ENCODE assay signal across 8 cellular contexts in the genomic region with DNA sequence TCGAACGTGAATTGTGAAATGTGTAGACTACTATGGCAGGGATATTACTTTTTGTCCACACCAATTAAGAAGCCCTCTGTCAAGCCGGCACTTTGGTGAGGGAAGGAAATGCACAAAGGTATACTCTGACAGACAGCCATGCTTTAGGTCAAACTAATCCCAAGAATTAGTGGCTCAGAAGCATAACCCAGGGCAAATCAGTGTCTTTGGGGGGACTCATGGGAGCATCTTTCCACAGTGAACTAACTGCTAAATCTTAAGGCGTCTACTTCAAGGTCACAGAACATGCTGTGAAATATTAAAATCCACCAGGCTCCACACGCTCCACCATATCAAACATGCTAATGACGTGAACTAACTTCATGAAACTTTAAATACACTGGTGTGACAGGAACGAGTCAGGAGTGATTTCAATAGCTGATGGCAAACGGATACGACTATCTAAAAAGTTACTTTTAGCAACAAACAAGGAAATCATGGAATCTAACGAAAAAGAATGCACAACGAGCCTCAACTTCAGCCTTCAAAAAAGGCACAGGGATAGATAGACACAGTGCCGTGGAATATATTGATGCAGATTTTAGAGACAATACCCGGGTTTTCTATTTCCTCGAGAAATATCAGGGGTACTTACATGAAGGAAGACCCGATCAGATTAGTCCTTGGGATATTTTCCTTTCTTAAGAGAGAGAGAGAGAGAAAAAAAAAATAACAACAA. TPM values are rescaled to one million over a fixed set of nuclear protein-coding genes. Genes with fewer than 3 reads are reported as not detected.
DNase-seq lines count a peak whose midpoint lies in the region; TF ChIP-seq lines count a peak whose summit lies in the region.

No MANE protein-coding gene starts in this region.

- peak overlapping the region; percentile 71 for H3K27ac ChIP-seq in OCI-LY1 (ENCODE audit: low read depth, low read length, poor library complexity, severe bottlenecking)
- peak overlapping the region; percentile 81 for H3K27ac ChIP-seq in duodenal mucosa (ENCODE audit: low read depth, low read length)
- H3K27ac ChIP-seq in muscle layer of duodenum (ENCODE audit: low read length): peak overlapping the region; percentile 88
- no peak overlapping the region for H3K27ac ChIP-seq in RWPE1

- TF ChIP-seq CTCF in GM12865 (IDR thresholded peaks at IDR 0.05; ENCODE audit: insufficient read depth, low read depth, low read length, missing control alignments) (no peak), OCI-LY1 (IDR thresholded peaks at IDR 0.05; ENCODE audit: low read length) (no peak), RWPE1 (conservative IDR thresholded peaks at IDR 0.05; ENCODE audit: low read depth) (no peak)

- H3K9me2 ChIP-seq in OCI-LY1 (ENCODE audit: low read depth, low read length): no peaks in the 10 kb centered on the region

- H3K79me2 ChIP-seq in OCI-LY1 (ENCODE audit: insufficient read depth, low read length): peaks cover 54% of the 10 kb centered on the region

- peak overlapping the region; percentile 98 for H3K9ac ChIP-seq in OCI-LY1 (ENCODE audit: low read length)
- H3K9ac ChIP-seq in duodenal mucosa (ENCODE audit: low read depth in 1 of 2, low read length in 2 of 2): peak overlapping the region; percentile 65 to 73

- DNase-seq in GM12865 (ENCODE audit: low read depth) (peak; percentile 56), NCI-H2227 treated with DMSO at 0.1 percent for 48 hours (lab: John Stamatoyannopoulos, UW) (no peak), mesenteric fat pad (ENCODE audit: low spot score) (no peak), islet precursor cell (no peak), RWPE1 (ENCODE audit: low spot score) (no peak)

- H3K36me3 ChIP-seq in OCI-LY1 (ENCODE audit: insufficient read depth, low read length) (no peaks in the 10 kb centered on the region; the same call in 1 of the 2 replicates), duodenal mucosa (ENCODE audit: control insufficient read depth in 1 of 2, insufficient read depth in 2 of 2, low read length in 2 of 2) (no peaks in the 10 kb centered on the region), muscle layer of duodenum (ENCODE audit: control insufficient read depth in 1 of 2, insufficient read depth in 2 of 2, low read length in 2 of 2) (no peaks in the 10 kb centered on the region)

- no peak overlapping the region for H2AFZ ChIP-seq in OCI-LY1 (ENCODE audit: low read length)

- H3K4me2 ChIP-seq in OCI-LY1 (ENCODE audit: low read length): peak overlapping the region; percentile 90

- CTCF ChIA-PET in RWPE1 (lab: Yijun Ruan, JAX): interaction anchor here (0.6 kb wide), 2 partner anchors 615 to 1093 kb away, joined by 3 read pairs; no protein-coding TSS in a partner anchor

- H3K4me3 ChIP-seq in GM12865 (ENCODE audit: low read depth, low read length) (peak overlapping the region; percentile 94), OCI-LY1 (ENCODE audit: low read depth, low read length, poor library complexity, severe bottlenecking) (peak overlapping the region; percentile 94), duodenal mucosa (ENCODE audit: low read depth in 1 of 2, low read length in 2 of 2) (peak overlapping the region; percentile 79 to 87), muscle layer of duodenum (ENCODE audit: low read depth in 1 of 2, low read length in 2 of 2) (peak overlapping the region; percentile 72)

- no peaks in the 10 kb centered on the region for H4K20me1 ChIP-seq in OCI-LY1 (ENCODE audit: insufficient read depth, low read length)

- H3F3A ChIP-seq in OCI-LY1 (ENCODE audit: insufficient read depth, low read length): no peaks in the 10 kb centered on the region; the same call in 1 of the 2 replicates

- H3K4me1 ChIP-seq in OCI-LY1 (ENCODE audit: insufficient read depth, low read length, severe bottlenecking) (peaks cover 68% of the 10 kb centered on the region), duodenal mucosa (ENCODE audit: control insufficient read depth in 1 of 2, insufficient read depth in 2 of 2, low read length in 2 of 2) (peaks cover 0 to 6% of the 10 kb centered on the region in 2 donors), muscle layer of duodenum (ENCODE audit: control insufficient read depth in 1 of 2, insufficient read depth in 2 of 2, low read length in 2 of 2) (peaks cover 4 to 19% of the 10 kb centered on the region in 2 donors)

- POLR2A ChIA-PET in RWPE1 (lab: Yijun Ruan, JAX; ENCODE audit: low non-redundant PET): no interaction called here

- H3K27me3 ChIP-seq in OCI-LY1 (ENCODE audit: insufficient read depth, low read length): no peaks in the 10 kb centered on the region
- H3K27me3 ChIP-seq in duodenal mucosa (ENCODE audit: control insufficient read depth in 1 of 2, insufficient read depth in 2 of 2, low read length in 2 of 2): peaks cover 5 to 10% of the 10 kb centered on the region in 2 donors
- no peaks in the 10 kb centered on the region for H3K27me3 ChIP-seq in muscle layer of duodenum (ENCODE audit: low read depth, low read length)

- H3K9me3 ChIP-seq in OCI-LY1 (ENCODE audit: low read length) (no peaks in the 10 kb centered on the region), duodenal mucosa (ENCODE audit: control insufficient read depth in 1 of 2, low read length in 2 of 2) (no peaks in the 10 kb centered on the region), muscle layer of duodenum (ENCODE audit: control insufficient read depth in 1 of 2, low read length in 2 of 2) (no peaks in the 10 kb centered on the region)

RNA-seq across cellular contexts. Expression of a gene that starts 0.5 kb away (rescaled TPM):
- total RNA-seq in mesenteric fat pad: 62.2 TPM
